In the genomic region with DNA sequence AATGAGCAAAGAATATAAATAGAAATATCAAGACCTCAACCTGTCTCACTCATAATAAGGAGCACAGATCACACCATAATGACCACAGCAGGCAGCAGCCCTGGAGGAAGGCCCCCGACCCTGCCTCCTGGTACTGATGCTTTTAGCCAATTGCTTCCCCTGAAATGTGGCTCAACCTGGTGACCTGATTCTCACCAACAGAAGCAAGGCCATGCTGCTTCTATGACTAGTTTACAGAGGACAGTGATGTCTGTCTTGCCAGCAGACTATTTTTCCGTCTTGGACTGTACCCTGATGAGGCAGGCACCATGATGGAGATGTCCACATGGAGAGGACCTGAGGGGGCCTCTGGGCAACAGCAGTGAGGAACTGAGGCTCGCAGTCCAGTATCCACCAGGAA, we compare ENCODE assay signal across 28 cellular contexts.
"Had no signal": no experiment of that assay in that cellular context is flagged by ENCODE, and none has a peak within 500 bp of the region (broad histone marks: within the 10 kb centered on the region; RNA-seq: fewer than 3 reads in every experiment).

No MANE protein-coding gene starts in this region.

- H3K4me3 ChIP-seq: gastroesophageal sphincter, heart left ventricle, hepatocyte, left lung, neural progenitor cell, prostate gland, right atrium auricular region, smooth muscle cell, suprapubic skin, transverse colon, upper lobe of right lung had no signal

- H3K4me1 ChIP-seq: foreskin keratinocyte, gastroesophageal sphincter, left lung, prostate gland, suprapubic skin, transverse colon, upper lobe of right lung had no signal

- H2AFZ ChIP-seq: hepatocyte, neural progenitor cell had no signal

- ATAC-seq: esophagus mucosa; foreskin keratinocyte; gastroesophageal sphincter; heart left ventricle; left cardiac atrium; left lung; naive thymus-derived CD4-positive, alpha-beta T cell; sciatic nerve; stimulated activated naive CD8-positive, alpha-beta T cell treated with anti-CD3 and anti-CD28 coated beads, Interleukin-15, amount 100 ng/mL, for 72 hours; upper lobe of right lung had no signal

- H3K4me3 Mint-ChIP-seq: naive thymus-derived CD4-positive, alpha-beta T cell; nephron; neural progenitor cell; stimulated activated naive CD8-positive, alpha-beta T cell treated with anti-CD3 and anti-CD28 coated beads, Interleukin-15, amount 100 ng/mL, for 72 hours had no signal

- H3K9ac ChIP-seq: neural progenitor cell had no signal

- H3K9me3 ChIP-seq: gastroesophageal sphincter, heart left ventricle, left lung, prostate gland, right atrium auricular region, suprapubic skin, transverse colon, upper lobe of right lung had no signal

- H3K27me3 ChIP-seq: foreskin keratinocyte, gastroesophageal sphincter, heart left ventricle, hepatocyte, left lung, neural progenitor cell, right atrium auricular region, suprapubic skin, transverse colon, upper lobe of right lung had no signal

- DNase-seq: cortex of kidney; foreskin keratinocyte; heart left ventricle; left cardiac atrium; left lung; mesenchymal stem cell; midbrain; naive thymus-derived CD4-positive, alpha-beta T cell; nucleus accumbens; stimulated activated CD4-positive, alpha-beta T cell treated with anti-CD3 and anti-CD28 coated beads, Interleukin-12 subunit alpha, Interleukin-12 subunit beta, amount 100 ng/mL, for 4 hours; stimulated activated CD4-positive, alpha-beta T cell treated with anti-CD3 and anti-CD28 coated beads, Interleukin-1b, Interleukin-23, amount 100 ng/mL, for 48 hours; stimulated activated CD4-positive, alpha-beta T cell treated with anti-CD3 and anti-CD28 coated beads, Interleukin-4, amount 100 ng/mL, for 1 hour; stimulated activated CD8-positive, alpha-beta memory T cell treated with anti-CD3 and anti-CD28 coated beads, Interleukin-4, amount 100 ng/mL, for 48 hours; stimulated activated naive CD4-positive, alpha-beta T cell; stimulated activated naive CD8-positive, alpha-beta T cell treated with anti-CD3 and anti-CD28 coated beads, Interleukin-15, amount 100 ng/mL, for 72 hours; transverse colon; upper lobe of right lung had no signal

- H3K4me2 ChIP-seq: hepatocyte, neural progenitor cell, smooth muscle cell had no signal

- H3K79me2 ChIP-seq: hepatocyte had no signal

- H3K36me3 ChIP-seq: neural progenitor cell, prostate gland, transverse colon had no signal

- H3K9me3 Mint-ChIP-seq: naive thymus-derived CD4-positive, alpha-beta T cell; nephron; neural progenitor cell; stimulated activated naive CD8-positive, alpha-beta T cell treated with anti-CD3 and anti-CD28 coated beads, Interleukin-15, amount 100 ng/mL, for 72 hours had no signal

- H3K4me1 Mint-ChIP-seq: nephron had no signal

- H3K27me3 Mint-ChIP-seq: naive thymus-derived CD4-positive, alpha-beta T cell; stimulated activated naive CD8-positive, alpha-beta T cell treated with anti-CD3 and anti-CD28 coated beads, Interleukin-15, amount 100 ng/mL, for 72 hours had no signal

- FAIRE-seq: islet of Langerhans had no signal

- H3K27ac Mint-ChIP-seq: neural progenitor cell had no signal
